Comparison of ENCODE assay signal across 14 cellular contexts in genomic region chr9:89386797-89387196, GRCh38.
A peak's percentile ranks its signal among the peaks of the same experiment; 100 is the strongest.
DNase-seq lines count a peak whose midpoint lies in the region; ATAC-seq and TF ChIP-seq lines count a peak whose summit lies in the region.
"Had no signal": no experiment of that assay in that cellular context is flagged by ENCODE, and none has a peak within 500 bp of the region (broad histone marks: within the 10 kb centered on the region; RNA-seq: fewer than 3 reads in every experiment).

No MANE protein-coding gene starts in this region.

- H3K36me3 ChIP-seq in heart left ventricle (peaks cover 0 to 95% (median 12%) of the 10 kb centered on the region in 9 donors), right atrium auricular region (peaks cover 25% of the 10 kb centered on the region), mammary epithelial cell (ENCODE audit: insufficient read depth, low read length) (no peaks in the 10 kb centered on the region), uterus (no peaks in the 10 kb centered on the region), brain microvascular endothelial cell (replicated peaks) (no peaks in the 10 kb centered on the region)

- H3K27ac ChIP-seq in heart left ventricle, result no peak overlapping the region
- no peak overlapping the region for H3K27ac ChIP-seq in right atrium auricular region
- H3K27ac ChIP-seq in mammary epithelial cell (ENCODE audit: insufficient read depth, low read depth, low read length), result no peak overlapping the region
- H3K27ac ChIP-seq in uterus, result peak overlapping the region; percentile 51 to 59
- H3K27ac ChIP-seq in brain microvascular endothelial cell, result no peak overlapping the region
- H3K27ac ChIP-seq: thoracic aorta, VCaP had no signal

- H4K20me1 ChIP-seq in mammary epithelial cell (ENCODE audit: insufficient read depth, low read length), result no peaks in the 10 kb centered on the region

- no peak overlapping the region for H3K9ac ChIP-seq in mammary epithelial cell (ENCODE audit: insufficient read depth, low read length)

- H3K4me1 ChIP-seq in heart left ventricle, result peaks cover 0 to 22% (median 3%) of the 10 kb centered on the region in 12 donors
- peaks cover 0 to 4% of the 10 kb centered on the region in 2 donors for H3K4me1 ChIP-seq in right atrium auricular region
- H3K4me1 ChIP-seq in mammary epithelial cell (ENCODE audit: insufficient read depth, low read length), result peaks cover 19% of the 10 kb centered on the region
- H3K4me1 ChIP-seq in uterus, result no peaks in the 10 kb centered on the region

- TF ChIP-seq CTCF in heart left ventricle (IDR thresholded peaks at IDR 0.05) (no peak), right atrium auricular region (IDR thresholded peaks at IDR 0.05) (no peak), mammary epithelial cell (conservative IDR thresholded peaks at IDR 0.05 in 1 of 2, IDR thresholded peaks at IDR 0.05 in 1 of 2; ENCODE audit: extremely low read depth in 1 of 2, insufficient read depth in 1 of 2, low read depth in 1 of 2, low read length in 2 of 2) (no peak), uterus (IDR thresholded peaks at IDR 0.05) (no peak), brain microvascular endothelial cell (IDR thresholded peaks at IDR 0.05; ENCODE audit: low read depth, low read length, missing control alignments) (no peak)

- peak; percentile 63 to 87 (median 82) for ATAC-seq in heart left ventricle
- ATAC-seq: activated CD8-positive, alpha-beta memory T cell treated with anti-CD3 and anti-CD28 coated beads, Interleukin-2, amount 10 ng/mL, durations not matched to agents 7 days and 5 days had no signal

- in situ Hi-C loops in mammary epithelial cell (cut with MboI; ENCODE audit: low sequenced_read_pairs in 2 of 2), result no loop called here
- in situ Hi-C loops in brain microvascular endothelial cell (cut with HindIII; ENCODE audit: low pct_ligation_motif_present, low sequenced_read_pairs), result no loop called here

- no TSS peak for BruUV-seq in mammary epithelial cell (replicated peaks; lab: Mats Ljungman, UMichigan)

- DNase-seq in heart left ventricle (peak in 4 of 5 donors; percentile 29 to 79 (median 48)), right atrium auricular region (ENCODE audit: low spot score) (no peak), mammary epithelial cell (peak; percentile 34), midbrain (lab: John Stamatoyannopoulos, UW) (peak; percentile 13), uterus (no peak), brain microvascular endothelial cell (no peak), COLO668 (lab: John Stamatoyannopoulos, UW; ENCODE audit: unreplicated experiment) (no peak), activated gamma-delta T cell (lab: John Stamatoyannopoulos, UW) (no peak)
- DNase-seq: activated CD8-positive, alpha-beta memory T cell treated with anti-CD3 and anti-CD28 coated beads, Interleukin-2, amount 10 ng/mL, durations not matched to agents 7 days and 5 days; GDM1; NCI-H146; NCI-H82 had no signal

- CTCF ChIA-PET in mammary epithelial cell (lab: Charles Lee; ENCODE audit: low non-redundant PET), result no interaction called here

- H3K4me3 ChIP-seq in heart left ventricle (no peak overlapping the region), right atrium auricular region (no peak overlapping the region), mammary epithelial cell (replicated peaks in 1 of 3; ENCODE audit: insufficient read depth in 1 of 3, low read depth in 2 of 3, low read length in 3 of 3) (no peak overlapping the region), uterus (no peak overlapping the region), brain microvascular endothelial cell (ENCODE audit: low read depth, low read length) (no peak overlapping the region)
- H3K4me3 ChIP-seq: thoracic aorta had no signal

- H3K9me3 ChIP-seq in heart left ventricle, result no peaks in the 10 kb centered on the region
- no peaks in the 10 kb centered on the region for H3K9me3 ChIP-seq in right atrium auricular region
- no peaks in the 10 kb centered on the region for H3K9me3 ChIP-seq in mammary epithelial cell (replicated peaks; ENCODE audit: insufficient read depth, low read length)
- no peaks in the 10 kb centered on the region for H3K9me3 ChIP-seq in uterus
- H3K9me3 ChIP-seq: thoracic aorta had no signal

- H2AFZ ChIP-seq in mammary epithelial cell (ENCODE audit: low read depth, low read length), result peak overlapping the region; percentile 25

- 59 to 80% (median 68%) methylated on average over 9 to 11 of the region's 11 CpGs for WGBS in heart left ventricle, 4 donors
- WGBS in mammary epithelial cell (ENCODE audit: low coverage, missing lambda C conversion rate), result 4% methylated on average over 8 of the region's 11 CpGs

- intact Hi-C loops in heart left ventricle (cut with DNase I), result loop anchor here in 4 of 10 donors (2.0 to 10.0 kb wide), 4 partner anchors 20 to 168 kb away; no protein-coding TSS in a partner anchor
- intact Hi-C loops in mammary epithelial cell (cut with micrococcal nuclease), result no loop called here
- intact Hi-C loops in uterus (cut with DNase I; ENCODE audit: low total_unique reads), result no loop called here

- no peak for TF ChIP-seq POLR2A in heart left ventricle (IDR thresholded peaks at IDR 0.05)
- TF ChIP-seq POLR2A in uterus (IDR thresholded peaks at IDR 0.05), result no peak

- dilution Hi-C loops in mammary epithelial cell (cut with HindIII; ENCODE audit: low sequenced_read_pairs), result no loop called here

- H3K4me2 ChIP-seq in mammary epithelial cell (ENCODE audit: insufficient read depth, low read depth, low read length), result peak overlapping the region; percentile 45

- no peaks in the 10 kb centered on the region for H3K79me2 ChIP-seq in mammary epithelial cell (ENCODE audit: insufficient read depth, low read length)

- H3K27me3 ChIP-seq in heart left ventricle, result no peaks in the 10 kb centered on the region
- H3K27me3 ChIP-seq in right atrium auricular region, result no peaks in the 10 kb centered on the region
- no peaks in the 10 kb centered on the region for H3K27me3 ChIP-seq in mammary epithelial cell (ENCODE audit: insufficient read depth, low read length)
- H3K27me3 ChIP-seq in uterus, result no peaks in the 10 kb centered on the region
- no peaks in the 10 kb centered on the region for H3K27me3 ChIP-seq in brain microvascular endothelial cell (replicated peaks)

Comparison
In these comparisons a context has a peak if more than half of its experiments do, and no peak if none do; other contexts are left out.
1. DNase-seq: peak in heart left ventricle (4 of 5), mammary epithelial cell (single experiment) and midbrain (single experiment); none in right atrium auricular region (single experiment), uterus (0 of 2), brain microvascular endothelial cell (single experiment), COLO668 (single experiment) and activated gamma-delta T cell (single experiment).
2. H3K27ac ChIP-seq: peak in uterus (2 of 2); none in heart left ventricle (0 of 12), right atrium auricular region (0 of 2), mammary epithelial cell (single experiment) and brain microvascular endothelial cell (single experiment).